Comparison of ENCODE assay signal across 8 cellular contexts in the genomic region with DNA sequence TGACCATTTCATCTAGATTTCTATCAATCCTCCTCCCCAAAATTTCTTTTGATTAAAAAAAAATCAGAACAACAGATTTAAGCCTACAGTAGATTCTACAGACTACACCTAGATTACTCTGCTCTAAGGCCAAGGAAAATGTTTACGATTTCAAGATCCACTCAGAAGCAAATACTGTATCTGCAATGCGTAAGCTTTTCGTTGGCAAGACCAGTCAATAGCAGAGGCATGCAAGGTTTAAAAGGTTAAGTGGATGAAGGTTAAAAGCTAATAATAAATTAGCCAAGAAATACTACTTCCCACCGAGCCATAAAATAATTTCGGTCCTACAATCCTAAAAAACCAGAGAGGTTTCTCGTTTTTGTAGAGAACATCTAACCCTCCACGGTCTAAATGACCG. TPM values are rescaled to one million over a fixed set of nuclear protein-coding genes. Genes with fewer than 3 reads are reported as not detected.
A peak's percentile ranks its signal among the peaks of the same experiment; 100 is the strongest.
DNase-seq lines count a peak whose midpoint lies in the region; ATAC-seq and TF ChIP-seq lines count a peak whose summit lies in the region.

No MANE protein-coding gene starts in this region.

- no peaks in the 10 kb centered on the region for H3K9me3 ChIP-seq in DOHH2 (ENCODE audit: control insufficient read depth, insufficient read depth, low read length)
- no peaks in the 10 kb centered on the region for H3K9me3 ChIP-seq in PC-9 (ENCODE audit: insufficient read depth, low read depth)
- H3K9me3 ChIP-seq in parathyroid adenoma (ENCODE audit: control insufficient read depth, low read length), result no peaks in the 10 kb centered on the region

- DNase-seq in PC-9 (no peak), epithelial cell of proximal tubule (ENCODE audit: low read depth) (no peak), putamen (ENCODE audit: low spot score) (no peak)
- no peak for DNase-seq in NK-92 treated with Interleukin-12 subunit alpha and Interleukin-12 subunit beta, amount 100 ng/mL, for 24 hours (lab: John Stamatoyannopoulos, UW)

- peaks cover 60% of the 10 kb centered on the region for H3K79me2 ChIP-seq in DOHH2 (ENCODE audit: control insufficient read depth, low read length)
- H3K79me2 ChIP-seq in PC-9 (ENCODE audit: low read depth), result peaks cover 54% of the 10 kb centered on the region
- no peaks in the 10 kb centered on the region for H3K79me2 ChIP-seq in parathyroid adenoma

- H3K27ac ChIP-seq in DOHH2 (ENCODE audit: low read depth, low read length), result peak overlapping the region; percentile 24
- no peak overlapping the region for H3K27ac ChIP-seq in PC-9
- no peak overlapping the region for H3K27ac ChIP-seq in parathyroid adenoma

- H3K4me3 ChIP-seq in DOHH2 (ENCODE audit: low read length) (peak overlapping the region; percentile 96), PC-9 (peak overlapping the region; percentile 95), epithelial cell of proximal tubule (ENCODE audit: low read depth, low read length) (peak overlapping the region; percentile 82), parathyroid adenoma (ENCODE audit: low read depth, low read length) (peak overlapping the region; percentile 68)

- POLR2A ChIA-PET in PC-9 (lab: Charles Lee; ENCODE audit: unreplicated experiment), result no interaction called here

- CTCF ChIA-PET in PC-9 (lab: Charles Lee), result no interaction called here

- BruUV-seq in PC-9 (replicated peaks; lab: Mats Ljungman, UMichigan), result TSS peak; percentile 22

- intact Hi-C loops in PC-9 (cut with micrococcal nuclease; ENCODE audit: unreplicated experiment), result no loop called here

- H4K20me1 ChIP-seq in DOHH2 (ENCODE audit: control insufficient read depth, insufficient read depth, low read depth, low read length) (0 out of 2 replicates have a peak, but pooled peaks cover 4% of the 10 kb centered on the region), PC-9 (ENCODE audit: insufficient read depth) (peaks cover 8% of the 10 kb centered on the region)

- ATAC-seq in GM21526 (IDR thresholded peaks at IDR 0.05; ENCODE audit: low FRiP score, unreplicated experiment), result no peak
- no peak for ATAC-seq in GM21619 (IDR thresholded peaks at IDR 0.05; ENCODE audit: unreplicated experiment)

- H3K9me2 ChIP-seq in DOHH2 (replicated peaks; ENCODE audit: control insufficient read depth, low read length), result no peaks in the 10 kb centered on the region
- H3K9me2 ChIP-seq in PC-9 (ENCODE audit: insufficient read depth), result no peaks in the 10 kb centered on the region

- H3K4me2 ChIP-seq in DOHH2 (ENCODE audit: low read length) (peak overlapping the region; percentile 79), PC-9 (peak overlapping the region; percentile 86), parathyroid adenoma (ENCODE audit: low read length) (peak overlapping the region; percentile 93)

- peak overlapping the region; percentile 55 for H2AFZ ChIP-seq in PC-9
- peak overlapping the region; percentile 19 for H2AFZ ChIP-seq in parathyroid adenoma

- H3K36me3 ChIP-seq in DOHH2 (ENCODE audit: control insufficient read depth, low read length) (peaks cover 43% of the 10 kb centered on the region), PC-9 (ENCODE audit: low read depth) (no peaks in the 10 kb centered on the region), parathyroid adenoma (ENCODE audit: control insufficient read depth, insufficient read depth, low read length) (no peaks in the 10 kb centered on the region)

- TF ChIP-seq CTCF in DOHH2 (IDR thresholded peaks at IDR 0.05; ENCODE audit: low read depth, low read length, poor library complexity, severe bottlenecking) (no peak), PC-9 (conservative IDR thresholded peaks at IDR 0.05) (no peak), epithelial cell of proximal tubule (conservative IDR thresholded peaks at IDR 0.05; ENCODE audit: low read depth, low read length) (no peak), parathyroid adenoma (IDR thresholded peaks at IDR 0.05) (no peak)

- peaks cover 75% of the 10 kb centered on the region for H3K4me1 ChIP-seq in DOHH2 (ENCODE audit: control insufficient read depth, low read length)
- H3K4me1 ChIP-seq in PC-9 (replicated peaks; ENCODE audit: insufficient read depth), result peaks cover 36% of the 10 kb centered on the region
- H3K4me1 ChIP-seq in parathyroid adenoma, result peaks cover 17% of the 10 kb centered on the region

- no peaks in the 10 kb centered on the region for H3K27me3 ChIP-seq in DOHH2 (ENCODE audit: control insufficient read depth, low read length)
- H3K27me3 ChIP-seq in PC-9 (ENCODE audit: insufficient read depth, low read depth), result no peaks in the 10 kb centered on the region
- no peaks in the 10 kb centered on the region for H3K27me3 ChIP-seq in parathyroid adenoma (ENCODE audit: control insufficient read depth, insufficient read depth, low read length)

- H3K9ac ChIP-seq in parathyroid adenoma, result no peak overlapping the region

- H3F3A ChIP-seq in DOHH2 (ENCODE audit: control insufficient read depth, insufficient read depth), result peaks cover 30% of the 10 kb centered on the region
- H3F3A ChIP-seq in PC-9 (ENCODE audit: insufficient read depth, low read depth), result peaks cover 29% of the 10 kb centered on the region

RNA-seq across cellular contexts. Expression of gene CLSTN1, which starts 1.3 kb away (rescaled TPM):
- total RNA-seq in PC-9 (2021) (138 and 140 TPM in 2 replicates), epithelial cell of proximal tubule (79.7 and 87.5 TPM in 2 replicates)
